34 cellular contexts compared by ENCODE assay signal in the genomic region with DNA sequence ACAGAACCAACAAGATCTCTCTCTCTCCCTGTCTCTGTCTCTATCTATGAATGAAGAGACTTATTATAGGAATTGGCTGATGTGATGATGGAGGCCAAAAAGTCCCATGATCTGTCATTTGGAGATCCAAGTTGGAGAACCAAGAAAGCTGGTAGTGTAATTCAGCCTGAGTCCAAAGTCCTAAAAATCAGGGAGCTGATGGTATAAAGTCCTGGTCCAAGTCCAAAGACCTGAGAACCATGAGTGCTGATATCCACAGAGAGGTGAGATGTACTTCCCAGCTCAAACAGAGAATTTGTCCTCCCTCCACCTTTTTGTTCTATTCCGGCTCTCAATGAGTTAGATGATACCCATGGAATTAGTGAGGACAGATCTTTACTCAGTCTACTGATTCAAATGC. TPM values are rescaled to one million over a fixed set of nuclear protein-coding genes. Genes with fewer than 3 reads are reported as not detected.
"Had no signal": no experiment of that assay in that cellular context is flagged by ENCODE, and none has a peak within 500 bp of the region (broad histone marks: within the 10 kb centered on the region; RNA-seq: fewer than 3 reads in every experiment).

No MANE protein-coding gene starts in this region.

- H3K4me3 ChIP-seq: ovary, psoas muscle, skin epidermis, stomach, thoracic aorta, thyroid gland, tibial nerve, upper lobe of left lung, vagina had no signal

- H3K9me3 Mint-ChIP-seq: naive thymus-derived CD8-positive, alpha-beta T cell; natural killer cell treated with Interleukin-12 subunit alpha and Interleukin-12 subunit beta and Interleukin-15 and Interleukin-18, amount 100 ng/mL, for 72 hours; stimulated activated effector memory CD8-positive, alpha-beta T cell treated with anti-CD3 and anti-CD28 coated beads, Interleukin-12 subunit alpha, Interleukin-12 subunit beta, amount 100 ng/mL, for 72 hours; stimulated activated naive CD8-positive, alpha-beta T cell treated with anti-CD3 and anti-CD28 coated beads, Interleukin-15, Interleukin-2, amounts not matched to agents 100 ng/mL and 50 ng/mL, for 24 hours had no signal

- H3K27me3 ChIP-seq: ovary, stomach, thyroid gland, tibial nerve, upper lobe of left lung, vagina had no signal

- H3K27ac ChIP-seq: ovary, parathyroid adenoma, psoas muscle, skin epidermis, stomach, thoracic aorta, thyroid gland, tibial nerve, upper lobe of left lung, vagina had no signal

- H3K36me3 ChIP-seq: ovary, stomach, thoracic aorta, thyroid gland, tibial nerve, upper lobe of left lung, vagina had no signal

- H2AFZ ChIP-seq: parathyroid adenoma had no signal

- H3K9me3 ChIP-seq: ovary, psoas muscle, stomach, thoracic aorta, thyroid gland, tibial nerve, upper lobe of left lung, vagina had no signal

- H3K4me1 ChIP-seq: psoas muscle had no signal

- H3K4me3 Mint-ChIP-seq: naive thymus-derived CD8-positive, alpha-beta T cell; natural killer cell treated with Interleukin-12 subunit alpha and Interleukin-12 subunit beta and Interleukin-15 and Interleukin-18, amount 100 ng/mL, for 72 hours; nephron progenitor cell; neural crest cell; stimulated activated effector memory CD8-positive, alpha-beta T cell treated with anti-CD3 and anti-CD28 coated beads, Interleukin-12 subunit alpha, Interleukin-12 subunit beta, amount 100 ng/mL, for 72 hours; stimulated activated naive B cell treated with anti-CD40 and anti-IgM and Interleukin-4, amounts not matched to agents 10 μg/mL and 1 μg/mL and 100 μg/mL, for 72 hours; stimulated activated naive CD8-positive, alpha-beta T cell treated with anti-CD3 and anti-CD28 coated beads, Interleukin-15, Interleukin-2, amounts not matched to agents 100 ng/mL and 50 ng/mL, for 24 hours had no signal

- H3K9ac ChIP-seq: parathyroid adenoma had no signal

- FAIRE-seq: urothelium cell line had no signal

- H3K27me3 Mint-ChIP-seq: natural killer cell treated with Interleukin-12 subunit alpha and Interleukin-12 subunit beta and Interleukin-15 and Interleukin-18, amount 100 ng/mL, for 72 hours; progenitor cell of endocrine pancreas; stimulated activated naive B cell treated with anti-CD40 and anti-IgM and Interleukin-4, amounts not matched to agents 10 μg/mL and 1 μg/mL and 100 μg/mL, for 72 hours; stimulated activated naive CD8-positive, alpha-beta T cell treated with anti-CD3 and anti-CD28 coated beads, Interleukin-15, Interleukin-2, amounts not matched to agents 100 ng/mL and 50 ng/mL, for 24 hours had no signal

- DNase-seq: naive thymus-derived CD8-positive, alpha-beta T cell; nephron progenitor cell; occipital lobe; ovary; posterior cingulate gyrus; psoas muscle; right cardiac atrium; stimulated activated CD4-positive, alpha-beta T cell treated with anti-CD3 and anti-CD28 coated beads, Interleukin-15, amount 100 ng/mL, for 24 hours; stimulated activated CD4-positive, alpha-beta T cell treated with anti-CD3 and anti-CD28 coated beads, Interleukin-2, amount 100 ng/mL, for 24 hours; stimulated activated CD4-positive, alpha-beta T cell treated with anti-CD3 and anti-CD28 coated beads, Interleukin-2, amount 100 ng/mL, for 48 hours; stimulated activated CD4-positive, alpha-beta T cell treated with anti-CD3 and anti-CD28 coated beads, Interleukin-4, amount 100 ng/mL, for 24 hours; stimulated activated naive B cell treated with anti-CD40 and anti-IgM and Interleukin-4, amounts not matched to agents 10 μg/mL and 1 μg/mL and 100 μg/mL, for 72 hours; stimulated activated naive CD4-positive, alpha-beta T cell treated with Interleukin-2 at 50 U/mL for 16 hours; stomach; thyroid gland; trophoblast cell; upper lobe of left lung had no signal

- H3K27ac Mint-ChIP-seq: naive thymus-derived CD8-positive, alpha-beta T cell; nephron progenitor cell; progenitor cell of endocrine pancreas; stimulated activated effector memory CD8-positive, alpha-beta T cell treated with anti-CD3 and anti-CD28 coated beads, Interleukin-12 subunit alpha, Interleukin-12 subunit beta, amount 100 ng/mL, for 72 hours; stimulated activated naive B cell treated with anti-CD40 and anti-IgM and Interleukin-4, amounts not matched to agents 10 μg/mL and 1 μg/mL and 100 μg/mL, for 72 hours; stimulated activated naive CD8-positive, alpha-beta T cell treated with anti-CD3 and anti-CD28 coated beads, Interleukin-15, Interleukin-2, amounts not matched to agents 100 ng/mL and 50 ng/mL, for 24 hours had no signal

- ATAC-seq: naive thymus-derived CD8-positive, alpha-beta T cell; natural killer cell treated with Interleukin-12 subunit alpha and Interleukin-12 subunit beta and Interleukin-15 and Interleukin-18, amount 100 ng/mL, for 72 hours; psoas muscle; right cardiac atrium; sciatic nerve; stimulated activated effector memory CD8-positive, alpha-beta T cell treated with anti-CD3 and anti-CD28 coated beads, Interleukin-12 subunit alpha, Interleukin-12 subunit beta, amount 100 ng/mL, for 72 hours; stimulated activated naive B cell treated with anti-CD40 and anti-IgM and Interleukin-4, amounts not matched to agents 10 μg/mL and 1 μg/mL and 100 μg/mL, for 72 hours had no signal

- H3K36me3 Mint-ChIP-seq: naive thymus-derived CD8-positive, alpha-beta T cell; natural killer cell treated with Interleukin-12 subunit alpha and Interleukin-12 subunit beta and Interleukin-15 and Interleukin-18, amount 100 ng/mL, for 72 hours; stimulated activated effector memory CD8-positive, alpha-beta T cell treated with anti-CD3 and anti-CD28 coated beads, Interleukin-12 subunit alpha, Interleukin-12 subunit beta, amount 100 ng/mL, for 72 hours had no signal

- H3K79me2 ChIP-seq: parathyroid adenoma had no signal

RNA-seq across cellular contexts. Expression of gene TMIGD1, which starts 15.4 kb away (rescaled TPM):
- total RNA-seq: naive thymus-derived CD8-positive, alpha-beta T cell; natural killer cell treated with Interleukin-12 subunit alpha and Interleukin-12 subunit beta and Interleukin-15 and Interleukin-18, amount 100 ng/mL, for 72 hours; neural crest cell; occipital lobe; osteoblast; progenitor cell of endocrine pancreas; psoas muscle; renal cortical epithelial cell; right cardiac atrium; sciatic nerve; subcutaneous adipose tissue; temporal lobe; thoracic aorta; thyroid gland; tibial nerve; upper lobe of left lung; ureter; vagina had no signal
- polyA plus RNA-seq: naive thymus-derived CD8-positive, alpha-beta T cell; ovary; psoas muscle; right cardiac atrium; stomach had no signal
